Comparison of ENCODE assay signal across 15 cellular contexts in genomic region chr2:144242311-144242710, GRCh38.
"Had no signal": no experiment of that assay in that cellular context is flagged by ENCODE, and none has a peak within 500 bp of the region (broad histone marks: within the 10 kb centered on the region; RNA-seq: fewer than 3 reads in every experiment).

No MANE protein-coding gene starts in this region.

- H3K9ac ChIP-seq: parathyroid adenoma had no signal

- ATAC-seq: effector memory CD8-positive, alpha-beta T cell; left ventricle myocardium superior had no signal

- H3K27ac ChIP-seq: adrenal gland, parathyroid adenoma, skin epidermis, thoracic aorta had no signal

- H3K27ac Mint-ChIP-seq: activated CD4-positive, alpha-beta T cell treated with anti-CD3 and anti-CD28 coated beads, Interleukin-2, amount 10 ng/mL, durations not matched to agents 24 days and 14 days; activated naive CD4-positive, alpha-beta T cell treated with anti-CD3 and anti-CD28 coated beads, Interleukin-2, amount 50 U/mL, for 24 hours had no signal

- H3K9me3 Mint-ChIP-seq: effector memory CD8-positive, alpha-beta T cell had no signal

- H3K27me3 Mint-ChIP-seq: activated CD4-positive, alpha-beta T cell treated with anti-CD3 and anti-CD28 coated beads, Interleukin-2, amount 10 ng/mL, durations not matched to agents 24 days and 14 days; activated naive CD4-positive, alpha-beta T cell treated with anti-CD3 and anti-CD28 coated beads, Interleukin-2, amount 50 U/mL, for 24 hours; effector memory CD8-positive, alpha-beta T cell had no signal

- H3K4me3 Mint-ChIP-seq: activated CD4-positive, alpha-beta T cell treated with anti-CD3 and anti-CD28 coated beads, Interleukin-2, amount 10 ng/mL, durations not matched to agents 24 days and 14 days; activated naive CD4-positive, alpha-beta T cell treated with anti-CD3 and anti-CD28 coated beads, Interleukin-2, amount 50 U/mL, for 24 hours had no signal

- H2AFZ ChIP-seq: parathyroid adenoma had no signal

- H3K9me3 ChIP-seq: adrenal gland, thoracic aorta had no signal

- H3K4me1 ChIP-seq: parathyroid adenoma had no signal

- H3K36me3 ChIP-seq: adrenal gland, thoracic aorta had no signal

- DNase-seq: activated CD4-positive, alpha-beta T cell treated with anti-CD3 and anti-CD28 coated beads, Interleukin-2, amount 10 ng/mL, durations not matched to agents 24 days and 14 days; activated CD4-positive, CD25-positive, alpha-beta regulatory T cell; adrenal gland; dermis blood vessel endothelial cell; effector memory CD8-positive, alpha-beta T cell; head of caudate nucleus; kidney glomerular epithelial cell; left ventricle myocardium superior; mesendoderm; retina; SW 1271 had no signal

- H3K79me2 ChIP-seq: parathyroid adenoma had no signal

- H3K4me3 ChIP-seq: adrenal gland, skin epidermis, thoracic aorta had no signal

- H3K27me3 ChIP-seq: adrenal gland had no signal
